ENCODE assay signal across 26 cellular contexts in genomic region chr7:135538387-135538786, GRCh38.
"Had no signal": no experiment of that assay in that cellular context is flagged by ENCODE, and none has a peak within 500 bp of the region (broad histone marks: within the 10 kb centered on the region; RNA-seq: fewer than 3 reads in every experiment).

No MANE protein-coding gene starts in this region.

- H3K27ac Mint-ChIP-seq: endodermal cell; naive thymus-derived CD4-positive, alpha-beta T cell; nephron progenitor cell; stimulated activated naive CD8-positive, alpha-beta T cell treated with anti-CD3 and anti-CD28 coated beads, Interleukin-15, amount 100 ng/mL, for 72 hours had no signal

- H3K36me3 Mint-ChIP-seq: naive thymus-derived CD4-positive, alpha-beta T cell had no signal

- H3K27ac ChIP-seq: colonic mucosa, esophagus muscularis mucosa, gastrocnemius medialis, left lung, neutrophil, pancreas, right lobe of liver, suprapubic skin, transverse colon, upper lobe of right lung, uterus had no signal

- H3K9me3 Mint-ChIP-seq: dendritic cell treated with granulocyte-macrophage colony-stimulating factor and Interleukin-4, amounts not matched to agents 40 ng/mL and 50 ng/mL, for 4 days; naive thymus-derived CD4-positive, alpha-beta T cell; nephron progenitor cell; stimulated activated naive CD8-positive, alpha-beta T cell treated with anti-CD3 and anti-CD28 coated beads, Interleukin-15, amount 100 ng/mL, for 72 hours had no signal

- ATAC-seq: gastrocnemius medialis; left cardiac atrium; left lung; pancreas; stimulated activated naive CD8-positive, alpha-beta T cell treated with anti-CD3 and anti-CD28 coated beads, Interleukin-15, amount 100 ng/mL, for 72 hours had no signal

- H3K27me3 Mint-ChIP-seq: dendritic cell treated with granulocyte-macrophage colony-stimulating factor and Interleukin-4, amounts not matched to agents 40 ng/mL and 50 ng/mL, for 4 days had no signal

- H3K4me3 ChIP-seq: colonic mucosa, esophagus muscularis mucosa, gastrocnemius medialis, left lung, pancreas, right lobe of liver, suprapubic skin, transverse colon, upper lobe of right lung, uterus had no signal

- H3K36me3 ChIP-seq: colonic mucosa, esophagus muscularis mucosa, gastrocnemius medialis, left lung, neutrophil, pancreas, right lobe of liver, suprapubic skin, transverse colon, upper lobe of right lung, uterus had no signal

- H3K4me1 Mint-ChIP-seq: endodermal cell; naive thymus-derived CD4-positive, alpha-beta T cell; nephron progenitor cell; stimulated activated naive CD8-positive, alpha-beta T cell treated with anti-CD3 and anti-CD28 coated beads, Interleukin-15, amount 100 ng/mL, for 72 hours had no signal

- H3K4me1 ChIP-seq: colonic mucosa, esophagus muscularis mucosa, gastrocnemius medialis, pancreas, right lobe of liver, suprapubic skin, transverse colon, upper lobe of right lung, uterus had no signal

- H3K27me3 ChIP-seq: colonic mucosa, esophagus muscularis mucosa, gastrocnemius medialis, left lung, neutrophil, pancreas, right lobe of liver, suprapubic skin, transverse colon, upper lobe of right lung, uterus had no signal

- H3K4me3 Mint-ChIP-seq: dendritic cell treated with granulocyte-macrophage colony-stimulating factor and Interleukin-4, amounts not matched to agents 40 ng/mL and 50 ng/mL, for 4 days; endodermal cell; naive thymus-derived CD4-positive, alpha-beta T cell; nephron progenitor cell; stimulated activated naive CD8-positive, alpha-beta T cell treated with anti-CD3 and anti-CD28 coated beads, Interleukin-15, amount 100 ng/mL, for 72 hours had no signal

- DNase-seq: colonic mucosa; effector CD8-positive, alpha-beta T cell; endodermal cell; gastrocnemius medialis; head of caudate nucleus; left cardiac atrium; left lung; mesenchymal stem cell; midbrain; naive thymus-derived CD4-positive, alpha-beta T cell; nephron progenitor cell; pancreas; retina; right lobe of liver; stimulated activated CD4-positive, alpha-beta T cell treated with anti-CD3 and anti-CD28 coated beads, Interleukin-1b, Interleukin-23, amount 100 ng/mL, for 48 hours; stimulated activated CD4-positive, alpha-beta T cell treated with anti-CD3 and anti-CD28 coated beads, Interleukin-4, amount 100 ng/mL, for 1 hour; stimulated activated CD8-positive, alpha-beta memory T cell treated with anti-CD3 and anti-CD28 coated beads, Interleukin-4, amount 100 ng/mL, for 48 hours; stimulated activated naive CD4-positive, alpha-beta T cell; stimulated activated naive CD8-positive, alpha-beta T cell treated with anti-CD3 and anti-CD28 coated beads, Interleukin-15, amount 100 ng/mL, for 72 hours; transverse colon; upper lobe of right lung; uterus had no signal
